In genomic region chr16:67666538-67667433, GRCh38 we compare ENCODE assay signal across 8 cellular contexts. TPM values are rescaled to one million over a fixed set of nuclear protein-coding genes. Genes with fewer than 3 reads are reported as not detected.
DNase-seq lines count a peak whose midpoint lies in the region; ATAC-seq, FAIRE-seq and TF ChIP-seq lines count a peak whose summit lies in the region.

TSS of gene C16orf86 (plus strand) at chr16:67666814. CDS start at chr16:67666971, 157 bp downstream.
A gene with protein sequence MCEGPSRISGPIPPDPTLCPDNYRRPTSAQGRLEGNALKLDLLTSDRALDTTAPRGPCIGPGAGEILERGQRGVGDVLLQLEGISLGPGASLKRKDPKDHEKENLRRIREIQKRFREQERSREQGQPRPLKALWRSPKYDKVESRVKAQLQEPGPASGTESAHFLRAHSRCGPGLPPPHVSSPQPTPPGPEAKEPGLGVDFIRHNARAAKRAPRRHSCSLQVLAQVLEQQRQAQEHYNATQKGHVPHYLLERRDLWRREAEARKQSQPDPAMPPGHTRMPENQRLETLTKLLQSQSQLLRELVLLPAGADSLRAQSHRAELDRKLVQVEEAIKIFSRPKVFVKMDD (minus strand): TSS chr16:67666750. CDS start chr16:67666442, 308 bp downstream.

- H3K27me3 ChIP-seq in H1 (replicated peaks in 1 of 4; ENCODE audit: control insufficient read depth in 3 of 4, extremely low read depth in 1 of 4, insufficient read depth in 3 of 4, low read length in 3 of 4), result peaks cover 0 to 3% (median 0%) of the 10 kb centered on the region in 4 experiments; a peak in 2 of 7 replicates

- peak within 1 kb of the TSS; percentile 78 to 95 for H3K4me2 ChIP-seq in H1 (ENCODE audit: insufficient read depth in 1 of 2, low read depth in 2 of 2, low read length in 2 of 2)

- H3K79me1 ChIP-seq in H1 (ENCODE audit: low read depth, low read length), result no peaks in the 10 kb centered on the region

- peak within 1 kb of the TSS; percentile 44 to 73 (median 51) for H3K4me3 ChIP-seq in H1 (ENCODE audit: extremely low read depth in 1 of 4, insufficient read depth in 2 of 4, low read depth in 3 of 4, low read length in 4 of 4)

- no peak within 1 kb of the TSS for H2BK5ac ChIP-seq in H1 (ENCODE audit: low read depth, low read length)

- H2BK12ac ChIP-seq in H1 (ENCODE audit: low read depth, low read length), result no peak within 1 kb of the TSS

- H3K4ac ChIP-seq in H1 (replicated peaks; ENCODE audit: insufficient read length, low read depth, low read length), result no peak within 1 kb of the TSS

- FAIRE-seq in H1 (lab: Jason Lieb, UNC), result no peak

- peak within 1 kb of the TSS; percentile 19; the same call in 1 of the 2 replicates for H2AFZ ChIP-seq in H1 (ENCODE audit: low read length)

- no peak for TF ChIP-seq POLR2A in H1 (IDR thresholded peaks at IDR 0.05; ENCODE audit: control extremely low read depth in 1 of 2, low read depth in 2 of 2, low read length in 2 of 2)

- H3K9me3 ChIP-seq in H1 (ENCODE audit: insufficient read depth in 2 of 2, low read depth in 1 of 2, low read length in 1 of 2), result no peaks in the 10 kb centered on the region

- H3K36me3 ChIP-seq in H1 (ENCODE audit: control insufficient read depth in 2 of 4, insufficient read depth in 4 of 4, low read length in 3 of 4), result no peaks in the 10 kb centered on the region

- H3K14ac ChIP-seq in H1 (ENCODE audit: insufficient read length), result no peak within 1 kb of the TSS

- no peak within 1 kb of the TSS for H4K91ac ChIP-seq in H1 (replicated peaks; ENCODE audit: insufficient read length, low read length)

- TF ChIP-seq EP300 in H1 (IDR thresholded peaks at IDR 0.05; ENCODE audit: borderline replicate concordance in 1 of 2, low read depth in 2 of 2, low read length in 2 of 2), result no peak

- H2AK5ac ChIP-seq in H1 (ENCODE audit: low read depth, low read length), result no peak within 1 kb of the TSS

- peak within 1 kb of the TSS in 3 of 4 experiments; percentile 2 to 62 (median 30); a peak in 6 of 7 replicates for H3K9ac ChIP-seq in H1 (replicated peaks in 1 of 4; ENCODE audit: extremely low read depth in 1 of 4, low read depth in 3 of 4, low read length in 3 of 4)

- H3K23ac ChIP-seq in H1 (ENCODE audit: insufficient read length), result no peak within 1 kb of the TSS

- no peak for TF ChIP-seq RAD21 in H1 (IDR thresholded peaks at IDR 0.05 in 1 of 2, conservative IDR thresholded peaks at IDR 0.05 in 1 of 2; ENCODE audit: low read depth in 2 of 2, low read length in 2 of 2)

- H3K56ac ChIP-seq in H1 (replicated peaks; ENCODE audit: insufficient read length, low read depth, low read length), result no peak within 1 kb of the TSS

- no peak within 1 kb of the TSS; the same call in 1 of the 2 replicates for H4K8ac ChIP-seq in H1 (ENCODE audit: extremely low read depth, insufficient read depth, low read length)

- no peak for TF ChIP-seq CTCF in H1 (IDR thresholded peaks at IDR 0.05; ENCODE audit: control extremely low read depth in 1 of 3, insufficient read depth in 1 of 3, low read depth in 1 of 3, low read length in 3 of 3)

- no peak within 1 kb of the TSS for H4K5ac ChIP-seq in H1 (ENCODE audit: insufficient read length, low read depth, low read length)

- H3K27ac ChIP-seq in H1 (ENCODE audit: low read depth, low read length), result no peak within 1 kb of the TSS

- peaks cover 11% of the 10 kb centered on the region; the same call in 1 of the 2 replicates for H3K23me2 ChIP-seq in H1 (ENCODE audit: low read depth, low read length)

- H3K79me2 ChIP-seq in H1 (ENCODE audit: control insufficient read depth in 1 of 2, insufficient read depth in 2 of 2, low read length in 2 of 2), result no peaks in the 10 kb centered on the region

- H2BK120ac ChIP-seq in H1 (replicated peaks; ENCODE audit: low read depth, low read length), result no peak within 1 kb of the TSS

- ATAC-seq in HG03097 (IDR thresholded peaks at IDR 0.05; ENCODE audit: low FRiP score, unreplicated experiment), result peak; percentile 38

- no peak within 1 kb of the TSS for H2BK15ac ChIP-seq in H1 (ENCODE audit: low read length)

- DNase-seq in NCI-H524 (lab: John Stamatoyannopoulos, UW) (peak; percentile 85 to 92), NCI-H524 treated with DMSO at 0.1 percent for 48 hours (lab: John Stamatoyannopoulos, UW) (no peak), NCI-H774 (lab: John Stamatoyannopoulos, UW) (peak; percentile 43), H1 (ENCODE audit: low read depth in 1 of 2, low spot score in 2 of 2) (peak in 1 of 2 experiments; percentile 87), mesenteric fat pad (ENCODE audit: low spot score) (peak; percentile 95)
- peak; percentile 49 to 61 (median 51) for DNase-seq in activated CD8-positive, alpha-beta memory T cell treated with anti-CD3 and anti-CD28 coated beads for 48 hours (ENCODE audit: low read depth in 2 of 3, low spot score in 2 of 3)
- peak; percentile 65 for DNase-seq in stimulated activated CD8-positive, alpha-beta memory T cell treated with anti-CD3 and anti-CD28 coated beads, Interleukin-15, amount 100 ng/mL, for 1 hour (ENCODE audit: low read depth)

- peaks cover 6% of the 10 kb centered on the region in 2 experiments for H4K20me1 ChIP-seq in H1 (replicated peaks in 1 of 2; ENCODE audit: control insufficient read depth in 1 of 2, insufficient read depth in 2 of 2, low read length in 2 of 2)

- CTCF ChIA-PET in H1 (lab: Charles Lee; ENCODE audit: partially characterized antibody), result interaction anchor here (0.6 to 13.7 kb wide), 21 partner anchors 9 to 268 kb away, joined by 3 to 202 read pairs (median 5); partner anchors contain the start of genes CARMIL2 and CTRL

- H3K4me1 ChIP-seq in H1 (replicated peaks in 1 of 4; ENCODE audit: control insufficient read depth in 3 of 4, insufficient read depth in 4 of 4, low read length in 3 of 4), result peaks cover 0 to 25% (median 17%) of the 10 kb centered on the region in 4 experiments; a peak in 5 of 7 replicates

- H2BK20ac ChIP-seq in H1 (ENCODE audit: low read length), result no peak within 1 kb of the TSS

- 15% methylated on average over 61 of the region's 77 CpGs; no CpG with 5 or more reads in 1 of the 2 experiments for WGBS in H1 (ENCODE audit: extremely low coverage in 1 of 2, insufficient coverage in 1 of 2, insufficient read length in 1 of 2, insufficient replicate concordance in 2 of 2, low coverage in 1 of 2, low lambda C conversion rate in 2 of 2, missing lambda C conversion rate in 1 of 2), 2 experiments

- POLR2A ChIA-PET in H1 (lab: Charles Lee; ENCODE audit: partially characterized antibody), result interaction anchor here (0.6 to 1.9 kb wide), 6 partner anchors 11 to 270 kb away, joined by 3 to 5 read pairs (median 4); partner anchors contain the start of genes ATP6V0D1 and PSMB10

- peak within 1 kb of the TSS; percentile 32 for H3K18ac ChIP-seq in H1 (ENCODE audit: extremely low read depth, low read length)

TF ChIP-seq in H1, 55 proteins besides CTCF, POLR2A, EP300 and RAD21 (continues in another document):
- TF ChIP-seq CHD2 (IDR thresholded peaks at IDR 0.05; ENCODE audit: low read length) (peak; percentile 75), ASH2L (IDR thresholded peaks at IDR 0.05; ENCODE audit: low read length) (peak; percentile 37), SIX5 (IDR thresholded peaks at IDR 0.05; ENCODE audit: low read depth, low read length) (peak; percentile 76), SP1 (IDR thresholded peaks at IDR 0.05; ENCODE audit: low read depth, low read length) (no peak), CBX5 (IDR thresholded peaks at IDR 0.05; ENCODE audit: low read depth, low read length) (no peak), PHF8 (conservative IDR thresholded peaks at IDR 0.05; ENCODE audit: low read depth, low read length) (0 out of 2 replicates have a peak, but pooled peaks have one; percentile 43), CEBPB (IDR thresholded peaks at IDR 0.05; ENCODE audit: low read depth, low read length) (no peak), CTBP2 (IDR thresholded peaks at IDR 0.05; ENCODE audit: borderline replicate concordance, insufficient read depth, insufficient read length, low read length) (no peak), SP4 (IDR thresholded peaks at IDR 0.05; ENCODE audit: low read length) (no peak), YY1 (IDR thresholded peaks at IDR 0.05; ENCODE audit: low read depth, low read length) (no peak), JUN (IDR thresholded peaks at IDR 0.05; ENCODE audit: low read depth, low read length) (no peak), CHD1 (IDR thresholded peaks at IDR 0.05; ENCODE audit: low read depth, low read length) (no peak), TBP (IDR thresholded peaks at IDR 0.05; ENCODE audit: low read depth, low read length) (no peak), KDM4A (IDR thresholded peaks at IDR 0.05; ENCODE audit: low read depth, low read length, severe bottlenecking) (peak; percentile 77), E2F6 (IDR thresholded peaks at IDR 0.05) (no peak), SIN3A (conservative IDR thresholded peaks at IDR 0.05 in 1 of 2, IDR thresholded peaks at IDR 0.05 in 1 of 2; ENCODE audit: low read depth in 1 of 2, low read length in 2 of 2) (peak in 1 of 2 experiments; percentile 91; a peak in 1 of 4 replicates)

RNA-seq across cellular contexts. Expression of gene C16orf86, which starts in this region (rescaled TPM):
- total RNA-seq in H1 (2021; fragmentation: NEBNext Ultra II Directional; extraction: Animal tissue kit (Norgen Biotek cat#: 25700)), result 2.0 and 2.3 TPM in 2 replicates
- polyA plus RNA-seq in H1 (2011; rRNA removed), result 1.4 and 2.4 TPM in 2 replicates
- 3.3 TPM for polyA plus RNA-seq in H1 (2011; cell fraction: cytosol; rRNA removed)
- 4.8 TPM for polyA plus RNA-seq in H1 (2011; cell fraction: nucleus; rRNA removed)
- 1.3 to 2.3 TPM (median 1.7 TPM) in 4 replicates for polyA plus RNA-seq in H1 (2012, experiment 1 of 2)
- polyA plus RNA-seq in H1 (2012, experiment 2 of 2), result 2.9 TPM
- polyA plus RNA-seq in H1 (2013, experiment 1 of 2), result 1.8 TPM
- 1.6 TPM for polyA plus RNA-seq in H1 (2013, experiment 2 of 2)
- polyA minus RNA-seq in H1 (2011; rRNA and poly(A)+ RNA removed), result 0.20 and 0.47 TPM in 2 replicates
- polyA minus RNA-seq in H1 (2011; cell fraction: cytosol; rRNA and poly(A)+ RNA removed), result 2.2 TPM
- 0.80 TPM for polyA minus RNA-seq in H1 (2011; cell fraction: nucleus; rRNA and poly(A)+ RNA removed)
- 2.9 TPM for total RNA-seq in mesenteric fat pad

RNA-seq across cellular contexts. Expression of the second gene that starts in this region (rescaled TPM):
- total RNA-seq in H1 (2021; fragmentation: NEBNext Ultra II Directional; extraction: Animal tissue kit (Norgen Biotek cat#: 25700)), result 9.6 and 12.9 TPM in 2 replicates
- 16.0 and 16.1 TPM in 2 replicates for polyA plus RNA-seq in H1 (2011; rRNA removed)
- 15.7 TPM for polyA plus RNA-seq in H1 (2011; cell fraction: cytosol; rRNA removed)
- polyA plus RNA-seq in H1 (2011; cell fraction: nucleus; rRNA removed), result 28.3 TPM
- polyA plus RNA-seq in H1 (2012, experiment 1 of 2), result 10.8 to 13.3 TPM (median 11.6 TPM) in 4 replicates
- polyA plus RNA-seq in H1 (2012, experiment 2 of 2), result 8.8 TPM
- polyA plus RNA-seq in H1 (2013, experiment 1 of 2), result 9.3 TPM
- 8.1 TPM for polyA plus RNA-seq in H1 (2013, experiment 2 of 2)
- 1.3 and 2.9 TPM in 2 replicates for polyA minus RNA-seq in H1 (2011; rRNA and poly(A)+ RNA removed)
- 5.9 TPM for polyA minus RNA-seq in H1 (2011; cell fraction: cytosol; rRNA and poly(A)+ RNA removed)
- polyA minus RNA-seq in H1 (2011; cell fraction: nucleus; rRNA and poly(A)+ RNA removed), result 9.0 TPM
- total RNA-seq in mesenteric fat pad, result 11.4 TPM
